29 cellular contexts compared by ENCODE assay signal in genomic region chr4:174464949-174465348, GRCh38. TPM values are rescaled to one million over a fixed set of nuclear protein-coding genes. Genes with fewer than 3 reads are reported as not detected.
"Had no signal": no experiment of that assay in that cellular context is flagged by ENCODE, and none has a peak within 500 bp of the region (broad histone marks: within the 10 kb centered on the region; RNA-seq: fewer than 3 reads in every experiment).

No MANE protein-coding gene starts in this region.

- H3K4me1 Mint-ChIP-seq: brain, immature natural killer cell, naive B cell, T-helper 17 cell had no signal

- H3K9me3 ChIP-seq: ovary, right lobe of liver, tibial nerve had no signal

- H3K36me3 ChIP-seq: ovary, right lobe of liver, tibial nerve had no signal

- H3K27ac ChIP-seq: ovary, right lobe of liver, tibial nerve had no signal

- H3K36me3 Mint-ChIP-seq: activated naive CD8-positive, alpha-beta T cell; brain; immature natural killer cell had no signal

- H3K4me3 ChIP-seq: ovary, right lobe of liver, tibial nerve had no signal

- H3K27me3 ChIP-seq: ovary, right lobe of liver, tibial nerve had no signal

- H3K27me3 Mint-ChIP-seq: activated naive CD8-positive, alpha-beta T cell; T-helper 17 cell had no signal

- H3K4me1 ChIP-seq: right lobe of liver, tibial nerve had no signal

- ATAC-seq: esophagus mucosa, left colon, right lobe of liver, T-helper 17 cell, WTC11 had no signal

- DNase-seq: activated CD4-positive, alpha-beta T cell treated with anti-CD3 and anti-CD28 coated beads, Interleukin-2, amount 50 U/mL, for 1 hour; activated effector memory CD4-positive, alpha-beta T cell treated with Interleukin-2 at 50 U/mL for 16 hours; activated naive CD4-positive, alpha-beta T cell treated with Interleukin-2 at 50 U/mL for 16 hours; anterior cingulate cortex; caudate nucleus; cortex of kidney; foreskin fibroblast; head of caudate nucleus; hippocampal formation; immature natural killer cell; kidney; left colon; mammary epithelial cell; naive B cell; ovary; right lobe of liver; stimulated activated CD4-positive, alpha-beta T cell treated with anti-CD3 and anti-CD28 coated beads, Interleukin-2, amount 100 ng/mL, for 48 hours; stimulated activated naive CD4-positive, alpha-beta T cell treated with Interleukin-2 at 50 U/mL for 16 hours; T-helper 17 cell; T1000 had no signal

- H3K27ac Mint-ChIP-seq: activated naive CD8-positive, alpha-beta T cell; brain; immature natural killer cell; mesothelial cell of epicardium; naive B cell; progenitor cell of endocrine pancreas; T-helper 17 cell; WTC11 had no signal

- H3K4me3 Mint-ChIP-seq: activated naive CD8-positive, alpha-beta T cell; brain; immature natural killer cell; mesothelial cell of epicardium; naive B cell; T-helper 17 cell; WTC11 had no signal

RNA-seq across cellular contexts. Expression of gene HPGD, which starts 57.3 kb away (rescaled TPM):
- total RNA-seq: chondrocyte, endothelial cell of umbilical vein had no signal
- polyA plus RNA-seq: endothelial cell of umbilical vein had no signal
